ENCODE assay signal across 8 cellular contexts in genomic region chr7:100158229-100159098, GRCh38. TPM values are rescaled to one million over a fixed set of nuclear protein-coding genes. Genes with fewer than 3 reads are reported as not detected.
A peak's percentile ranks its signal among the peaks of the same experiment; 100 is the strongest.
DNase-seq lines count a peak whose midpoint lies in the region; ATAC-seq and TF ChIP-seq lines count a peak whose summit lies in the region.

A gene with protein sequence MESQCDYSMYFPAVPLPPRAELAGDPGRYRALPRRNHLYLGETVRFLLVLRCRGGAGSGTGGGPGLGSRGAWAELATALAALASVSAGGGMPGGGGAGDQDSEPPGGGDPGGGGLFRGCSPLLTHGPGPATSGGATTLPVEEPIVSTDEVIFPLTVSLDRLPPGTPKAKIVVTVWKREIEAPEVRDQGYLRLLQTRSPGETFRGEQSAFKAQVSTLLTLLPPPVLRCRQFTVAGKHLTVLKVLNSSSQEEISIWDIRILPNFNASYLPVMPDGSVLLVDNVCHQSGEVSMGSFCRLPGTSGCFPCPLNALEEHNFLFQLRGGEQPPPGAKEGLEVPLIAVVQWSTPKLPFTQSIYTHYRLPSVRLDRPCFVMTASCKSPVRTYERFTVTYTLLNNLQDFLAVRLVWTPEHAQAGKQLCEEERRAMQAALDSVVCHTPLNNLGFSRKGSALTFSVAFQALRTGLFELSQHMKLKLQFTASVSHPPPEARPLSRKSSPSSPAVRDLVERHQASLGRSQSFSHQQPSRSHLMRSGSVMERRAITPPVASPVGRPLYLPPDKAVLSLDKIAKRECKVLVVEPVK (minus strand): TSS chr7:100158723. CDS start chr7:100158499, 224 bp downstream.

- H4K20me1 ChIP-seq in PC-3 (ENCODE audit: low read length), result peaks cover 6% of the 10 kb centered on the region; the same call in 1 of the 2 replicates

- no TSS peak for BruUV-seq in PC-3 (replicated peaks; lab: Mats Ljungman, UMichigan)

- POLR2A ChIA-PET in PC-3 (lab: Charles Lee; ENCODE audit: unreplicated experiment), result interaction anchor here (0.6 kb wide), 1 partner anchor 381 kb away, joined by 3 read pairs; no protein-coding TSS in a partner anchor

- intact Hi-C loops in PC-3 (cut with micrococcal nuclease), result no loop called here

- H3K9me3 ChIP-seq in PC-3 (ENCODE audit: low read length) (no peaks in the 10 kb centered on the region), mononuclear cell (ENCODE audit: low read depth, low read length) (no peaks in the 10 kb centered on the region)

- H3K4me3 ChIP-seq in PC-3 (ENCODE audit: low read length), result peak within 1 kb of the TSS; percentile 89
- peak within 1 kb of the TSS; percentile 83 for H3K4me3 ChIP-seq in mononuclear cell (ENCODE audit: low read length)

- peaks cover 24 to 33% (median 28%) of the 10 kb centered on the region in 3 donors for H3K4me1 Mint-ChIP-seq in IgD-negative memory B cell

- H3K4me2 ChIP-seq in PC-3 (ENCODE audit: low read length), result peak within 1 kb of the TSS; percentile 97

- peaks cover 10% of the 10 kb centered on the region; the same call in 1 of the 2 replicates for H3K36me3 ChIP-seq in PC-3 (ENCODE audit: low read depth, low read length)

- peaks cover 2% of the 10 kb centered on the region for H3K36me3 Mint-ChIP-seq in IgD-negative memory B cell

- no peaks in the 10 kb centered on the region for H3F3A ChIP-seq in PC-3 (ENCODE audit: low read length, unreplicated experiment)

- peaks cover 21% of the 10 kb centered on the region for H3K4me1 ChIP-seq in PC-3 (ENCODE audit: insufficient read depth, low read length)
- H3K4me1 ChIP-seq in mononuclear cell (ENCODE audit: insufficient read depth, low read length), result peaks cover 59% of the 10 kb centered on the region

- H3K27me3 Mint-ChIP-seq in IgD-negative memory B cell, result no peaks in the 10 kb centered on the region

- ATAC-seq in GM21390 (IDR thresholded peaks at IDR 0.05; ENCODE audit: unreplicated experiment), result peak; percentile 81
- ATAC-seq in PC-3, result peak; percentile 79

- peak within 1 kb of the TSS; percentile 89 for H3K9ac ChIP-seq in PC-3 (ENCODE audit: low read length)

- H3K27ac Mint-ChIP-seq in IgD-negative memory B cell, result peak within 1 kb of the TSS; percentile 90 to 96 (median 95)

- H3K4me3 Mint-ChIP-seq in IgD-negative memory B cell, result peak within 1 kb of the TSS; percentile 84 to 93 (median 87)

- DNase-seq in COLO829 (ENCODE audit: low spot score) (peak; percentile 97), PC-3 (peak; percentile 76), activated T-cell treated with anti-CD3 and anti-CD28 coated beads for 4 hours (peak; percentile 87), epithelial cell of prostate (ENCODE audit: low read depth, low spot score) (no peak)
- peak; percentile 94 to 96 for DNase-seq in stimulated activated CD8-positive, alpha-beta memory T cell treated with anti-CD3 and anti-CD28 coated beads, Interleukin-2, amount 100 ng/mL, for 48 hours (ENCODE audit: low read depth in 2 of 2)

- H3K9me3 Mint-ChIP-seq in IgD-negative memory B cell, result no peaks in the 10 kb centered on the region

- TF ChIP-seq CTCF in PC-3 (conservative IDR thresholded peaks at IDR 0.05; ENCODE audit: low read depth, low read length), result no peak

- CTCF ChIA-PET in PC-3 (lab: Charles Lee), result no interaction called here

- H2AFZ ChIP-seq in PC-3 (ENCODE audit: low read length), result peak within 1 kb of the TSS; percentile 93

- H3K9me2 ChIP-seq in PC-3 (replicated peaks; ENCODE audit: low read length), result no peaks in the 10 kb centered on the region

- H3K27me3 ChIP-seq in PC-3 (ENCODE audit: low read length), result no peaks in the 10 kb centered on the region
- no peaks in the 10 kb centered on the region for H3K27me3 ChIP-seq in mononuclear cell (ENCODE audit: insufficient read depth, low read length)

- H3K79me2 ChIP-seq in PC-3 (ENCODE audit: low read length), result peaks cover 32% of the 10 kb centered on the region

- H3K27ac ChIP-seq in PC-3 (ENCODE audit: low read length), result peak within 1 kb of the TSS; percentile 31
- H3K27ac ChIP-seq in epithelial cell of prostate, result peak within 1 kb of the TSS; percentile 77

RNA-seq across cellular contexts. Expression of the gene that starts here (rescaled TPM):
- polyA plus RNA-seq in IgD-negative memory B cell, result 6.3 TPM
- total RNA-seq in PC-3 (2014; rRNA removed), result 19.2 and 20.3 TPM in 2 replicates
- total RNA-seq in mononuclear cell, result 19.1 TPM
